13 cellular contexts compared by ENCODE assay signal in the genomic region with DNA sequence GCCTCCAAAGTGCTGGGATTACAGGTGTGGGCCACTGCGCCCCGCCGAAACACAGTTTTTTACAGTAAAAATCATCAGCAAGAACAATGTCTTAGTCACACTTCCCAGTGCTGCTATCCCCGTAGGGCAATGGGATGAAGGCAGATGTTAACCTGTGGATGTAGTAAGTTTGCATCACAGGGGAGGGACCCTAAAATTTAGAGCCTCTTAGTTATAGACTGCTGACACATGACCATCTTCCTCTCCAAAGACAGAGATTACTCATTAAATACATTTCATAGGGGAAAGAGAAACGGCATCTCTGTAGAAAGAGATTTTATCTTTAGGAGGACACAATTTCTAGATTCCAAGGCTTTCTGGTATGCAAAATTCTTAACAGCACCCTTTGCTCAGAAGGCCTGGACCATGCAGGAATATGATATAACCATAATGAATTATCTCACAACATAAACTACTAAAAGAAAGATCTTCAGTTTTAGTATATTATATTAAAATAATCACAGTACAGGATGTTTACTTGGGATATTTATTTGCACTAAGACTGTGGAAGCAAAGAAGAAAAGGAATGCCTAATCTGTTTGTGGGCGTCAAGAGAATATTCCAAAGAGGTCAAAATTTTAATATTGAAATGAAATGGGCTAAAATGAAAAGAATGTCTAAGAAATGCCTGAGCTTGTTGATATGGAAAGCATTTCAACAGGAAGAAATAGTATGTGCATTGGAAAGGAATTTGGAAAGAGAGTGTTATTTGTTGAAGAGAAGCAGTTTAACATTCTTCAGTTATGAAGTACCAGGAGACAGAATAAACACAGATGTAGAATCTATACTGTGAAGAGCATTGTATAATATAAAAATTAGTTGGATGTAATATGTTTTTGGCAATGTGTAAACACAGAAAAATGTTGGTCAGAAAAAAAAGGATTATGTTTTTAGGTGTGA.
"Had no signal": no experiment of that assay in that cellular context is flagged by ENCODE, and none has a peak within 500 bp of the region (broad histone marks: within the 10 kb centered on the region; RNA-seq: fewer than 3 reads in every experiment).

No MANE protein-coding gene starts in this region.

- H3K27me3 Mint-ChIP-seq: activated CD4-positive, alpha-beta T cell treated with anti-CD3 and anti-CD28 coated beads, Interleukin-2, amount 10 ng/mL, durations not matched to agents 24 days and 14 days; activated naive CD8-positive, alpha-beta T cell treated with anti-CD3 and anti-CD28 coated beads, Interleukin-2, amount 50 U/mL, for 24 hours; central memory CD8-positive, alpha-beta T cell; stimulated activated naive B cell treated with anti-CD40 and anti-IgM and Interleukin-4, amounts not matched to agents 10 μg/mL and 1 μg/mL and 100 μg/mL, for 72 hours had no signal

- H3K27ac ChIP-seq: gastrocnemius medialis, right atrium auricular region, spleen had no signal

- H3K27ac Mint-ChIP-seq: activated CD4-positive, alpha-beta T cell treated with anti-CD3 and anti-CD28 coated beads, Interleukin-2, amount 10 ng/mL, durations not matched to agents 24 days and 14 days; activated naive CD8-positive, alpha-beta T cell treated with anti-CD3 and anti-CD28 coated beads, Interleukin-2, amount 50 U/mL, for 24 hours; activated T-helper 1 cell treated with anti-CD3 and anti-CD28 coated beads, Interleukin-12 subunit alpha, Interleukin-12 subunit beta, Interleukin-2, Interleukin-4 antibody, amounts not matched to agents 30 ng/mL and 10 ng/mL and 1 ng/mL, durations not matched to agents 14 hours and 24 hours and 36 hours; endodermal cell; stimulated activated naive B cell treated with anti-CD40 and anti-IgM and Interleukin-4, amounts not matched to agents 10 μg/mL and 1 μg/mL and 100 μg/mL, for 72 hours; T-helper 1 cell treated with Interleukin-12 subunit alpha and Interleukin-12 subunit beta and Interleukin-4 antibody, amounts not matched to agents 30 μg/mL and 1 μg/mL, for 36 hours had no signal

- H3K9me3 ChIP-seq: gastrocnemius medialis, right atrium auricular region had no signal

- H3K4me3 ChIP-seq: gastrocnemius medialis, right atrium auricular region, spleen had no signal

- H3K9me3 Mint-ChIP-seq: endodermal cell had no signal

- H3K4me1 ChIP-seq: gastrocnemius medialis, right atrium auricular region, spleen had no signal

- H3K27me3 ChIP-seq: gastrocnemius medialis, right atrium auricular region, spleen had no signal

- H3K36me3 ChIP-seq: gastrocnemius medialis, right atrium auricular region, spleen had no signal

- H3K36me3 Mint-ChIP-seq: stimulated activated naive B cell treated with anti-CD40 and anti-IgM and Interleukin-4, amounts not matched to agents 10 μg/mL and 1 μg/mL and 100 μg/mL, for 72 hours had no signal

- H3K4me3 Mint-ChIP-seq: activated CD4-positive, alpha-beta T cell treated with anti-CD3 and anti-CD28 coated beads, Interleukin-2, amount 10 ng/mL, durations not matched to agents 24 days and 14 days; activated naive CD8-positive, alpha-beta T cell treated with anti-CD3 and anti-CD28 coated beads, Interleukin-2, amount 50 U/mL, for 24 hours; activated T-helper 1 cell treated with anti-CD3 and anti-CD28 coated beads, Interleukin-12 subunit alpha, Interleukin-12 subunit beta, Interleukin-2, Interleukin-4 antibody, amounts not matched to agents 30 ng/mL and 10 ng/mL and 1 ng/mL, durations not matched to agents 14 hours and 24 hours and 36 hours; central memory CD8-positive, alpha-beta T cell; endodermal cell; stimulated activated naive B cell treated with anti-CD40 and anti-IgM and Interleukin-4, amounts not matched to agents 10 μg/mL and 1 μg/mL and 100 μg/mL, for 72 hours; T-helper 1 cell treated with Interleukin-12 subunit alpha and Interleukin-12 subunit beta and Interleukin-4 antibody, amounts not matched to agents 30 μg/mL and 1 μg/mL, for 36 hours had no signal

- DNase-seq: activated CD4-positive, alpha-beta T cell treated with anti-CD3 and anti-CD28 coated beads, Interleukin-2, amount 10 ng/mL, durations not matched to agents 24 days and 14 days; activated naive CD4-positive, alpha-beta T cell treated with Interleukin-2 at 50 U/mL for 16 hours; activated naive CD8-positive, alpha-beta T cell treated with anti-CD3 and anti-CD28 coated beads, Interleukin-2, amount 50 U/mL, for 24 hours; endodermal cell; gastrocnemius medialis; posterior cingulate gyrus; spleen; stimulated activated CD4-positive, alpha-beta T cell treated with anti-CD3 and anti-CD28 coated beads, Interleukin-2, amount 100 ng/mL, for 24 hours; stimulated activated naive B cell treated with anti-CD40 and anti-IgM and Interleukin-4, amounts not matched to agents 10 μg/mL and 1 μg/mL and 100 μg/mL, for 72 hours had no signal

- H3K4me1 Mint-ChIP-seq: activated CD4-positive, alpha-beta T cell treated with anti-CD3 and anti-CD28 coated beads, Interleukin-2, amount 10 ng/mL, durations not matched to agents 24 days and 14 days; activated naive CD8-positive, alpha-beta T cell treated with anti-CD3 and anti-CD28 coated beads, Interleukin-2, amount 50 U/mL, for 24 hours; central memory CD8-positive, alpha-beta T cell; endodermal cell; stimulated activated naive B cell treated with anti-CD40 and anti-IgM and Interleukin-4, amounts not matched to agents 10 μg/mL and 1 μg/mL and 100 μg/mL, for 72 hours had no signal

- ATAC-seq: activated naive CD8-positive, alpha-beta T cell treated with anti-CD3 and anti-CD28 coated beads, Interleukin-2, amount 50 U/mL, for 24 hours; gastrocnemius medialis; stimulated activated naive B cell treated with anti-CD40 and anti-IgM and Interleukin-4, amounts not matched to agents 10 μg/mL and 1 μg/mL and 100 μg/mL, for 72 hours had no signal
